1 cellular context compared by ENCODE assay signal in the genomic region with DNA sequence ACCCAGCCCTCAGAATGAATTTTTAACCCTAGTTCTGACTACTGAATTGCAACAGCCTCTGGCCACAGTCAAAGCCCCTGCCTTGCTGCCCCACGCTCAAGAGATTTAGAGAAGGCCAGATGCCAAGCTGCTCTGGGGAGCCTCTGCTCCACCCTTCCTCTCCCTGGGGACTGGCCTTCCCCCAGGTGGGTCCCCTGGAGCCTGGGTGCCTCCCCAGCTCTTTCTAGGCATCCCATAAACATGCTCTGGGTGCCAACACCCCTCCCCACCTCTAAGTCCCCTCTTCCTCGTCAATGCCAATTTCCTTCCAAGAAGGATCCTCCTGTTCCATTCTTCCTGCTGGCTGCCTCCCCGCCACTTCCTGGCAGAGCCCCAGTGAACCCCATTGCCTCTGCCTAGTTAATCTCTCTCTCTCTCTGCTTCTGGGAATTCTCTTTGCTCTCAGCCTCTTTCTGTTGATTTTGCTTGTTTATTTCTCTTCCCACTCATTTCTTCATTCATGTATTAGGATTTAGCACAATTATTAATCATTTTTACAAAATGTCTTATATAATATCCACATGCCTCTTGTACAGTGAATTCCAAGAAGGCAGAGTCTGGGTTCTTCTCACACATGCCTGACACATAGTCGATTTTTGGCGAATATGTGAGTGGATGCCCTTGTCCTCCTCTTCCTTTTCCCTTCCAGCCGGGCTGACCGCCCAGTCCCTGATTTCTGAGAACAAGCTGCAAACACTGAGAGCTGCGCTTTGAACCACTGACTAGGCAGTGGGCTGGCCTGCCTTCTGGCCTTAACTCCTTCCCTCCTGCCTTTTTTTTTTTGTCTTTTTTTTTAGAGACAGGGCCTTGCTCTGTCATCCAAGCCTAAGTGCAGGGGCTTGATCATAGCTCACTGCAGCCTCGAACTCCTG.
TF ChIP-seq lines count a peak whose summit lies in the region.

No MANE protein-coding gene starts in this region.

TF ChIP-seq in GM12878, 131 proteins besides CTCF, POLR2A, EP300 and RAD21:
- peak; percentile 14 for TF ChIP-seq MEF2B (IDR thresholded peaks at IDR 0.05; ENCODE audit: partially characterized antibody, poor library complexity, severe bottlenecking)
- no peak for TF ChIP-seq STAT3 (IDR thresholded peaks at IDR 0.05; ENCODE audit: low read depth, low read length)
- TF ChIP-seq, protein P1, sequence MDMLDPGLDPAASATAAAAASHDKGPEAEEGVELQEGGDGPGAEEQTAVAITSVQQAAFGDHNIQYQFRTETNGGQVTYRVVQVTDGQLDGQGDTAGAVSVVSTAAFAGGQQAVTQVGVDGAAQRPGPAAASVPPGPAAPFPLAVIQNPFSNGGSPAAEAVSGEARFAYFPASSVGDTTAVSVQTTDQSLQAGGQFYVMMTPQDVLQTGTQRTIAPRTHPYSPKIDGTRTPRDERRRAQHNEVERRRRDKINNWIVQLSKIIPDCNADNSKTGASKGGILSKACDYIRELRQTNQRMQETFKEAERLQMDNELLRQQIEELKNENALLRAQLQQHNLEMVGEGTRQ (IDR thresholded peaks at IDR 0.05; ENCODE audit: borderline replicate concordance, low read depth, low read length) = no peak
TF ChIP-seq in GM12878: peak in this region for 1.
